In genomic region chr15:40111888-40112287, GRCh38 we compare ENCODE assay signal across 17 cellular contexts. TPM values are rescaled to one million over a fixed set of nuclear protein-coding genes. Genes with fewer than 3 reads are reported as not detected.
A peak's percentile ranks its signal among the peaks of the same experiment; 100 is the strongest.
DNase-seq lines count a peak whose midpoint lies in the region; ATAC-seq, FAIRE-seq and TF ChIP-seq lines count a peak whose summit lies in the region.
"Had no signal": no experiment of that assay in that cellular context is flagged by ENCODE, and none has a peak within 500 bp of the region (broad histone marks: within the 10 kb centered on the region; RNA-seq: fewer than 3 reads in every experiment).

No MANE protein-coding gene starts in this region.

- H3K27ac ChIP-seq in HUES48 (ENCODE audit: low read depth, low read length) = peak overlapping the region; percentile 46
- H3K27ac ChIP-seq in H1 (ENCODE audit: low read depth, low read length) = no peak overlapping the region
- H3K27ac ChIP-seq in osteoblast (ENCODE audit: low read depth, low read length) = no peak overlapping the region
- H3K27ac ChIP-seq: GM23248, HL-60 had no signal

- H2BK120ac ChIP-seq in H1 (replicated peaks; ENCODE audit: low read depth, low read length) = no peak overlapping the region

- no peak overlapping the region for H2BK12ac ChIP-seq in H1 (ENCODE audit: low read depth, low read length)

- H3K27ac Mint-ChIP-seq in mesothelial cell of epicardium = no peak overlapping the region

- TF ChIP-seq RAD21 in H1 (IDR thresholded peaks at IDR 0.05 in 1 of 2, conservative IDR thresholded peaks at IDR 0.05 in 1 of 2; ENCODE audit: low read depth in 2 of 2, low read length in 2 of 2) = no peak

- 79% methylated on average over 2 of the region's 2 CpGs; no CpG with 5 or more reads in 1 of the 2 experiments for WGBS in H1 (ENCODE audit: extremely low coverage in 1 of 2, insufficient coverage in 1 of 2, insufficient read length in 1 of 2, insufficient replicate concordance in 2 of 2, low coverage in 1 of 2, low lambda C conversion rate in 2 of 2, missing lambda C conversion rate in 1 of 2), 2 experiments

- no peak overlapping the region for H3K14ac ChIP-seq in H1 (ENCODE audit: insufficient read length)

- POLR2A ChIA-PET in GM10248 (lab: Yijun Ruan, JAX) (interaction anchor here (0.5 kb wide), 1 partner anchor 15 kb away, joined by 3 read pairs; no protein-coding TSS in a partner anchor), H1 (lab: Charles Lee; ENCODE audit: partially characterized antibody) (interaction anchor here (0.7 to 4.8 kb wide), 3 partner anchors 12 to 72 kb away, joined by 3 to 19 read pairs (median 11); partner anchors contain the start of gene BUB1B)

- peak overlapping the region in 1 of 2 experiments; percentile 8; a peak in 1 of 4 replicates for H3K4me2 ChIP-seq in H1 (ENCODE audit: insufficient read depth in 1 of 2, low read depth in 2 of 2, low read length in 2 of 2)
- no peak overlapping the region for H3K4me2 ChIP-seq in osteoblast (ENCODE audit: insufficient read depth, low read length)

- H4K20me1 ChIP-seq in H1 (replicated peaks in 1 of 2; ENCODE audit: control insufficient read depth in 1 of 2, insufficient read depth in 2 of 2, low read length in 2 of 2) (peaks cover 0 to 2% of the 10 kb centered on the region in 2 experiments), osteoblast (ENCODE audit: insufficient read depth, low read length) (no peaks in the 10 kb centered on the region)

- H3K23ac ChIP-seq in H1 (ENCODE audit: insufficient read length) = no peak overlapping the region

- H2AFZ ChIP-seq in H1 (ENCODE audit: low read length) = no peak overlapping the region
- no peak overlapping the region for H2AFZ ChIP-seq in osteoblast (ENCODE audit: low read length)
- H2AFZ ChIP-seq: GM23248 had no signal

- H4K91ac ChIP-seq in H1 (replicated peaks; ENCODE audit: insufficient read length, low read length) = no peak overlapping the region

- no peak overlapping the region for H4K8ac ChIP-seq in H1 (ENCODE audit: extremely low read depth, insufficient read depth, low read length)

- no peak overlapping the region for H3K4me3 Mint-ChIP-seq in mesothelial cell of epicardium
- H3K4me3 Mint-ChIP-seq: B cell had no signal

- H3K9me3 ChIP-seq in HUES48 (ENCODE audit: control insufficient read depth, insufficient read depth, low read length) (no peaks in the 10 kb centered on the region), H1 (ENCODE audit: insufficient read depth in 2 of 2, low read depth in 1 of 2, low read length in 1 of 2) (no peaks in the 10 kb centered on the region), osteoblast (ENCODE audit: low read depth, low read length) (no peaks in the 10 kb centered on the region)

- peak overlapping the region; percentile 72; the same call in 1 of the 2 replicates for H2BK15ac ChIP-seq in H1 (ENCODE audit: low read length)

- H3K23me2 ChIP-seq in H1 (ENCODE audit: low read depth, low read length) = peaks cover 11% of the 10 kb centered on the region; the same call in 1 of the 2 replicates

- FAIRE-seq in H1 (lab: Jason Lieb, UNC) = no peak
- FAIRE-seq: GM19239 had no signal

- no peaks in the 10 kb centered on the region for H3K36me3 Mint-ChIP-seq in mesothelial cell of epicardium

- H3K79me2 ChIP-seq in H1 (ENCODE audit: control insufficient read depth in 1 of 2, insufficient read depth in 2 of 2, low read length in 2 of 2) (no peaks in the 10 kb centered on the region), osteoblast (ENCODE audit: insufficient read depth, low read length) (no peaks in the 10 kb centered on the region)

- H4K5ac ChIP-seq in H1 (ENCODE audit: insufficient read length, low read depth, low read length) = no peak overlapping the region

- no peak overlapping the region; the same call in 1 of the 2 replicates for H3K18ac ChIP-seq in H1 (ENCODE audit: extremely low read depth, low read length)

- H3K9me3 Mint-ChIP-seq in mesothelial cell of epicardium = no peaks in the 10 kb centered on the region

- H2AK5ac ChIP-seq in H1 (ENCODE audit: low read depth, low read length) = no peak overlapping the region

- no peak for TF ChIP-seq EP300 in H1 (IDR thresholded peaks at IDR 0.05; ENCODE audit: borderline replicate concordance in 1 of 2, low read depth in 2 of 2, low read length in 2 of 2)

- H3K36me3 ChIP-seq in HUES48 (ENCODE audit: control insufficient read depth, insufficient read depth, low read length) (no peaks in the 10 kb centered on the region), H1 (ENCODE audit: control insufficient read depth in 2 of 4, insufficient read depth in 4 of 4, low read length in 3 of 4) (no peaks in the 10 kb centered on the region), osteoblast (ENCODE audit: insufficient read depth, low read length) (no peaks in the 10 kb centered on the region)

- CTCF ChIA-PET in GM10248 (lab: Yijun Ruan, JAX) (interaction anchor here (1.0 to 23.9 kb wide), 3 partner anchors 17 to 73 kb away, joined by 3 to 511 read pairs (median 494); partner anchors contain the start of genes BMF and SRP14), H1 (lab: Charles Lee; ENCODE audit: partially characterized antibody) (interaction anchor here (0.6 to 23.9 kb wide), 13 partner anchors 9 to 198 kb away, joined by 3 to 406 read pairs (median 4); partner anchors contain the start of genes BUB1B and SRP14)

- DNase-seq in GM10248 (ENCODE audit: extremely low spot score) (peak; percentile 6), H1 (ENCODE audit: low read depth in 1 of 2, low spot score in 2 of 2) (no peak), osteoblast (ENCODE audit: insufficient read length, low spot score, missing footprints) (peak; percentile 57), mesothelial cell of epicardium (ENCODE audit: low spot score in 2 of 2, unreplicated experiment in 2 of 2) (no peak)
- DNase-seq: DMS153, EL, GM23248, NCI-H1417, NCI-H1930, NCI-H2171, NCI-H82 had no signal

- H3K27me3 Mint-ChIP-seq in mesothelial cell of epicardium (ENCODE audit: low read depth) = no peaks in the 10 kb centered on the region
- H3K27me3 Mint-ChIP-seq: B cell had no signal

- 0 out of 2 replicates have a peak, but pooled peaks cover 5% of the 10 kb centered on the region for H3K27me3 ChIP-seq in HUES48 (ENCODE audit: control insufficient read depth, insufficient read depth, low read length)
- no peaks in the 10 kb centered on the region for H3K27me3 ChIP-seq in H1 (replicated peaks in 1 of 4; ENCODE audit: control insufficient read depth in 3 of 4, extremely low read depth in 1 of 4, insufficient read depth in 3 of 4, low read length in 3 of 4)
- H3K27me3 ChIP-seq in osteoblast (ENCODE audit: insufficient read depth, low read length) = peaks cover 41% of the 10 kb centered on the region

- H3K4me1 Mint-ChIP-seq in mesothelial cell of epicardium = peaks cover 38% of the 10 kb centered on the region

- H3K9ac ChIP-seq in HUES48 (ENCODE audit: low read depth, low read length) (no peak overlapping the region), H1 (replicated peaks in 1 of 4; ENCODE audit: extremely low read depth in 1 of 4, low read depth in 3 of 4, low read length in 3 of 4) (no peak overlapping the region)
- H3K9ac ChIP-seq: GM23248 had no signal

- H3K4me1 ChIP-seq in HUES48 (ENCODE audit: control insufficient read depth, insufficient read depth, low read length) (peaks cover 23% of the 10 kb centered on the region), H1 (replicated peaks in 1 of 4; ENCODE audit: control insufficient read depth in 3 of 4, insufficient read depth in 4 of 4, low read length in 3 of 4) (peaks cover 13 to 34% (median 19%) of the 10 kb centered on the region in 4 experiments), osteoblast (ENCODE audit: insufficient read depth, low read length) (peaks cover 14% of the 10 kb centered on the region)

- peak overlapping the region; percentile 21; the same call in 1 of the 2 replicates for H2BK20ac ChIP-seq in H1 (ENCODE audit: low read length)

- no peak for ATAC-seq in GM18498 (IDR thresholded peaks at IDR 0.05; ENCODE audit: unreplicated experiment)
- ATAC-seq in HG02759 (IDR thresholded peaks at IDR 0.05; ENCODE audit: unreplicated experiment) = no peak

- no peak overlapping the region for H3K56ac ChIP-seq in H1 (replicated peaks; ENCODE audit: insufficient read length, low read depth, low read length)

- H2BK5ac ChIP-seq in H1 (ENCODE audit: low read depth, low read length) = no peak overlapping the region

- no peak overlapping the region for H3K4ac ChIP-seq in H1 (replicated peaks; ENCODE audit: insufficient read length, low read depth, low read length)

- no peak for TF ChIP-seq POLR2A in H1 (IDR thresholded peaks at IDR 0.05; ENCODE audit: control extremely low read depth in 1 of 2, low read depth in 2 of 2, low read length in 2 of 2)

- H3K79me1 ChIP-seq in H1 (ENCODE audit: low read depth, low read length) = no peaks in the 10 kb centered on the region

- H3K4me3 ChIP-seq in HUES48 (ENCODE audit: low read depth, low read length) (no peak overlapping the region), H1 (ENCODE audit: extremely low read depth in 1 of 4, insufficient read depth in 2 of 4, low read depth in 3 of 4, low read length in 4 of 4) (no peak overlapping the region), osteoblast (ENCODE audit: insufficient read depth, low read length) (no peak overlapping the region)
- H3K4me3 ChIP-seq: GM23248 had no signal

- TF ChIP-seq CTCF in GM10248 (IDR thresholded peaks at IDR 0.05; ENCODE audit: control extremely low read depth, extremely low read depth, low read depth, missing control alignments) (no peak), H1 (IDR thresholded peaks at IDR 0.05; ENCODE audit: control extremely low read depth in 1 of 3, insufficient read depth in 1 of 3, low read depth in 1 of 3, low read length in 3 of 3) (no peak), osteoblast (IDR thresholded peaks at IDR 0.05; ENCODE audit: extremely low read depth, low read depth, low read length) (no peak), mesothelial cell of epicardium (IDR thresholded peaks at IDR 0.05; ENCODE audit: unreplicated experiment) (no peak)

RNA-seq across cellular contexts. Expression of gene BMF, which starts 3.2 kb away (rescaled TPM):
- 24.2 and 30.9 TPM in 2 replicates for total RNA-seq in H1 (2021; fragmentation: NEBNext Ultra II Directional; extraction: Animal tissue kit (Norgen Biotek cat#: 25700))
- polyA plus RNA-seq in H1 (2011; rRNA removed) = 21.2 and 29.0 TPM in 2 replicates
- 23.4 TPM for polyA plus RNA-seq in H1 (2011; cell fraction: cytosol; rRNA removed)
- 28.4 TPM for polyA plus RNA-seq in H1 (2011; cell fraction: nucleus; rRNA removed)
- polyA plus RNA-seq in H1 (2012, experiment 1 of 2) = 20.6 to 25.4 TPM (median 23.4 TPM) in 4 replicates
- polyA plus RNA-seq in H1 (2012, experiment 2 of 2) = 20.0 TPM
- polyA plus RNA-seq in H1 (2013, experiment 1 of 2) = 9.5 TPM
- polyA plus RNA-seq in H1 (2013, experiment 2 of 2) = 9.4 TPM
- polyA minus RNA-seq in H1 (2011; rRNA and poly(A)+ RNA removed) = 36.9 and 38.5 TPM in 2 replicates
- 23.9 TPM for polyA minus RNA-seq in H1 (2011; cell fraction: cytosol; rRNA and poly(A)+ RNA removed)
- 28.7 TPM for polyA minus RNA-seq in H1 (2011; cell fraction: nucleus; rRNA and poly(A)+ RNA removed)
- 8.0 TPM in 2 replicates for total RNA-seq in osteoblast
- total RNA-seq in mesothelial cell of epicardium = 90.3 to 98.9 TPM (median 97.0 TPM) in 3 replicates

RNA-seq across cellular contexts. Expression of gene BUB1B, which starts 49.0 kb away (rescaled TPM):
- 144 and 153 TPM in 2 replicates for total RNA-seq in H1 (2021; fragmentation: NEBNext Ultra II Directional; extraction: Animal tissue kit (Norgen Biotek cat#: 25700))
- 31.7 and 48.9 TPM in 2 replicates for polyA plus RNA-seq in H1 (2011; rRNA removed)
- 68.3 TPM for polyA plus RNA-seq in H1 (2011; cell fraction: cytosol; rRNA removed)
- 101 TPM for polyA plus RNA-seq in H1 (2011; cell fraction: nucleus; rRNA removed)
- polyA plus RNA-seq in H1 (2012, experiment 1 of 2) = 93.4 to 126 TPM (median 104 TPM) in 4 replicates
- polyA plus RNA-seq in H1 (2012, experiment 2 of 2) = 5.9 TPM
- 72.9 TPM for polyA plus RNA-seq in H1 (2013, experiment 1 of 2)
- 69.3 TPM for polyA plus RNA-seq in H1 (2013, experiment 2 of 2)
- 72.1 and 91.2 TPM in 2 replicates for polyA minus RNA-seq in H1 (2011; rRNA and poly(A)+ RNA removed)
- polyA minus RNA-seq in H1 (2011; cell fraction: cytosol; rRNA and poly(A)+ RNA removed) = 43.2 TPM
- 127 TPM for polyA minus RNA-seq in H1 (2011; cell fraction: nucleus; rRNA and poly(A)+ RNA removed)
- total RNA-seq in osteoblast (2.2 and 4.1 TPM in 2 replicates), mesothelial cell of epicardium (29.0 to 38.2 TPM (median 35.5 TPM) in 3 replicates)

Comparison
In these comparisons a context has a peak if more than half of its experiments do, and no peak if none do; other contexts are left out.
1. DNase-seq: peak in GM10248 (single experiment) and osteoblast (single experiment); none in H1 (0 of 2) and mesothelial cell of epicardium (0 of 2).